1 cellular context compared by ENCODE assay signal in genomic region chrX:101685923-101686322, GRCh38.
TF ChIP-seq lines count a peak whose summit lies in the region.

No MANE protein-coding gene starts in this region.

TF ChIP-seq in H1, 55 proteins besides CTCF, POLR2A, EP300 and RAD21 (continued from another document):
- TF ChIP-seq, protein P1, sequence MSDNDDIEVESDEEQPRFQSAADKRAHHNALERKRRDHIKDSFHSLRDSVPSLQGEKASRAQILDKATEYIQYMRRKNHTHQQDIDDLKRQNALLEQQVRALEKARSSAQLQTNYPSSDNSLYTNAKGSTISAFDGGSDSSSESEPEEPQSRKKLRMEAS (IDR thresholded peaks at IDR 0.05), result no peak
